In the genomic region with DNA sequence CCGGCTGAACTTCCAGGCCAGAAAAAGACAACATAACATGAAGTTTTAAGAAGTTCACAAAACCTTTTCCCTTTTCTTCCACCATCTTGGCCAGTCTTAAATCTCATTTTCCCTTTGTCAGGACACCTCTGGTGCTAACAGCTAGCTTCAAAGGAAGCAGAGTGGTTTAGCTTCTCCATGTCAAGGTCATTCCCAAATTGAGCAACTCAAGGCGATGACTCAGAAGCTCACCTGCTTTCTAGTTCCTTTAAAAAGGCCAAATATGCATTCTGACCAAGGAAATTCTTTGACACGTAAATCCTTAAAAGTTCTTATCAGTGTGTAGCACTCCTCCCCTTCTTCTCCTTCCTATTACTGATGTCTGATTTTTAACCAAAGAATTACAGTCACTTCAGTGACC, we compare ENCODE assay signal across 18 cellular contexts.
DNase-seq lines count a peak whose midpoint lies in the region; ATAC-seq, FAIRE-seq and TF ChIP-seq lines count a peak whose summit lies in the region.
"Had no signal": no experiment of that assay in that cellular context is flagged by ENCODE, and none has a peak within 500 bp of the region (broad histone marks: within the 10 kb centered on the region; RNA-seq: fewer than 3 reads in every experiment).

No MANE protein-coding gene starts in this region.

- dilution Hi-C loops in keratinocyte (cut with MboI; ENCODE audit: extremely low pct_ligation_motif_present, low sequenced_read_pairs): no loop called here

- peaks cover 17% of the 10 kb centered on the region for H3K4me1 Mint-ChIP-seq in GM23338
- H3K4me1 Mint-ChIP-seq: CD14-positive monocyte had no signal

- H3K9me1 ChIP-seq in keratinocyte (ENCODE audit: control insufficient read depth, extremely low read depth, insufficient read depth, low read length): no peaks in the 10 kb centered on the region

- H3K4me1 ChIP-seq in GM23338 (ENCODE audit: insufficient read depth) (peaks cover 5% of the 10 kb centered on the region), RWPE2 (ENCODE audit: insufficient read depth, poor library complexity, severe bottlenecking) (no peaks in the 10 kb centered on the region), keratinocyte (ENCODE audit: control insufficient read depth, extremely low read depth, insufficient read depth, low read length) (no peaks in the 10 kb centered on the region), psoas muscle (peaks cover 19% of the 10 kb centered on the region), right cardiac atrium (ENCODE audit: control insufficient read depth, insufficient read depth, low read length) (no peaks in the 10 kb centered on the region), tibial artery (peaks cover 0 to 4% (median 0%) of the 10 kb centered on the region in 4 donors)

- H3K36me3 Mint-ChIP-seq in GM23338 (ENCODE audit: low read depth): no peaks in the 10 kb centered on the region
- H3K36me3 Mint-ChIP-seq: CD14-positive monocyte had no signal

- peak; percentile 57 for FAIRE-seq in keratinocyte (lab: Jason Lieb, UNC)

- TF ChIP-seq CTCF in GM23338 (conservative IDR thresholded peaks at IDR 0.05; ENCODE audit: low read depth in 2 of 2): no peak
- TF ChIP-seq CTCF in RWPE2 (IDR thresholded peaks at IDR 0.05; ENCODE audit: poor library complexity, severe bottlenecking): no peak
- TF ChIP-seq CTCF in keratinocyte (optimal IDR thresholded peaks at IDR 0.05 in 1 of 3, IDR thresholded peaks at IDR 0.05 in 1 of 3, conservative IDR thresholded peaks at IDR 0.05 in 1 of 3; ENCODE audit: extremely low read depth in 1 of 3, insufficient read depth in 2 of 3, low read length in 3 of 3): no peak
- TF ChIP-seq CTCF in psoas muscle (IDR thresholded peaks at IDR 0.05): no peak
- no peak for TF ChIP-seq CTCF in tibial artery (IDR thresholded peaks at IDR 0.05)

- peaks cover 2% of the 10 kb centered on the region for H3K27me3 Mint-ChIP-seq in GM23338 (ENCODE audit: insufficient read depth, low read depth, poor library complexity)

- intact Hi-C loops in psoas muscle (cut with DNase I) (loop anchor here in 1 of 2 donors (5.0 kb wide), 1 partner anchor 122 kb away; no protein-coding TSS in a partner anchor), right cardiac atrium (cut with DNase I) (no loop called here), tibial artery (cut with DNase I; ENCODE audit: low total_unique reads) (no loop called here)

- no peaks in the 10 kb centered on the region for H3K79me2 ChIP-seq in GM23338 (replicated peaks; ENCODE audit: insufficient read depth)
- no peaks in the 10 kb centered on the region for H3K79me2 ChIP-seq in keratinocyte (ENCODE audit: control insufficient read depth, insufficient read depth, low read length)

- no peak overlapping the region for H3K4me3 ChIP-seq in GM23338
- H3K4me3 ChIP-seq in RWPE2 (ENCODE audit: severe bottlenecking): no peak overlapping the region
- H3K4me3 ChIP-seq in keratinocyte (ENCODE audit: control insufficient read depth in 2 of 3, extremely low read depth in 1 of 3, insufficient read depth in 2 of 3, low read depth in 1 of 3, low read length in 3 of 3): no peak overlapping the region
- no peak overlapping the region for H3K4me3 ChIP-seq in psoas muscle
- H3K4me3 ChIP-seq in right cardiac atrium (ENCODE audit: low read length): no peak overlapping the region
- H3K4me3 ChIP-seq in tibial artery: no peak overlapping the region

- DNase-seq in GM23338 (ENCODE audit: low spot score): peak; percentile 17
- no peak for DNase-seq in RWPE2 (ENCODE audit: low spot score)
- no peak for DNase-seq in keratinocyte (ENCODE audit: low read depth, low spot score)
- no peak for DNase-seq in psoas muscle
- DNase-seq in right cardiac atrium: no peak
- no peak for DNase-seq in anterior cingulate cortex (lab: John Stamatoyannopoulos, UW)
- no peak for DNase-seq in tibial artery
- DNase-seq: ACHN, AML-193, DMS153, NCI-H1048, NCI-H2081 treated with DMSO at 0.1 percent for 48 hours, Right ventricle myocardium superior, SK-N-SH had no signal

- H4K20me1 ChIP-seq in GM23338 (replicated peaks; ENCODE audit: insufficient read depth) (no peaks in the 10 kb centered on the region), keratinocyte (ENCODE audit: control insufficient read depth, extremely low read depth, insufficient read depth, low read length) (no peaks in the 10 kb centered on the region)

- H3K27me3 ChIP-seq in GM23338 (ENCODE audit: insufficient read depth) (no peaks in the 10 kb centered on the region), RWPE2 (ENCODE audit: insufficient read depth, poor library complexity, severe bottlenecking) (no peaks in the 10 kb centered on the region), keratinocyte (ENCODE audit: control insufficient read depth, extremely low read depth, insufficient read depth, low read length) (no peaks in the 10 kb centered on the region), psoas muscle (ENCODE audit: insufficient read depth in 3 of 3, low read length in 2 of 3) (no peaks in the 10 kb centered on the region), right cardiac atrium (ENCODE audit: control insufficient read depth, insufficient read depth) (no peaks in the 10 kb centered on the region), tibial artery (no peaks in the 10 kb centered on the region)

- H3F3A ChIP-seq in GM23338 (replicated peaks; ENCODE audit: low read depth): no peaks in the 10 kb centered on the region

- ATAC-seq in GM23338 (no peak), RWPE2 (ENCODE audit: low read depth) (0 out of 3 replicates have a peak, but pooled peaks have one; percentile 21), psoas muscle (peak; percentile 45 to 72 (median 54)), right cardiac atrium (no peak), HG02840 (IDR thresholded peaks at IDR 0.05; ENCODE audit: low FRiP score, unreplicated experiment) (no peak)
- ATAC-seq: Panc1 had no signal

- H3K36me3 ChIP-seq in GM23338 (ENCODE audit: insufficient read depth): no peaks in the 10 kb centered on the region
- no peaks in the 10 kb centered on the region for H3K36me3 ChIP-seq in RWPE2 (ENCODE audit: low read depth)
- H3K36me3 ChIP-seq in keratinocyte (ENCODE audit: control insufficient read depth in 2 of 2, extremely low read depth in 1 of 2, insufficient read depth in 2 of 2, low read length in 2 of 2): no peaks in the 10 kb centered on the region
- H3K36me3 ChIP-seq in psoas muscle (ENCODE audit: insufficient read depth in 1 of 2, low read depth in 1 of 2): no peaks in the 10 kb centered on the region
- H3K36me3 ChIP-seq in tibial artery: no peaks in the 10 kb centered on the region

- no peak overlapping the region for H3K4me3 Mint-ChIP-seq in GM23338
- H3K4me3 Mint-ChIP-seq: CD14-positive monocyte had no signal

- no peak overlapping the region for H3K27ac Mint-ChIP-seq in GM23338
- H3K27ac Mint-ChIP-seq: CD14-positive monocyte had no signal

- H3K9ac ChIP-seq in keratinocyte (ENCODE audit: control insufficient read depth, extremely low read depth, insufficient read depth, low read length): no peak overlapping the region
- H3K9ac ChIP-seq: KMS-11, SK-N-SH had no signal

- H3K27ac ChIP-seq in GM23338 (ENCODE audit: low read depth) (no peak overlapping the region), RWPE2 (ENCODE audit: poor library complexity, severe bottlenecking) (no peak overlapping the region), keratinocyte (ENCODE audit: control insufficient read depth, insufficient read depth, low read length) (no peak overlapping the region), psoas muscle (no peak overlapping the region), right cardiac atrium (ENCODE audit: low read length) (no peak overlapping the region), tibial artery (no peak overlapping the region)
- H3K27ac ChIP-seq: KMS-11 had no signal

- H3K9me3 ChIP-seq in RWPE2 (ENCODE audit: severe bottlenecking) (no peaks in the 10 kb centered on the region), keratinocyte (ENCODE audit: control insufficient read depth, low read depth, low read length) (peaks cover 2% of the 10 kb centered on the region), psoas muscle (no peaks in the 10 kb centered on the region), right cardiac atrium (ENCODE audit: control insufficient read depth, low read length) (no peaks in the 10 kb centered on the region), tibial artery (no peaks in the 10 kb centered on the region)
- H3K9me3 ChIP-seq: SK-N-SH had no signal

- 59 to 72% (median 60%) methylated on average over 3 of the region's 3 CpGs for WGBS in psoas muscle, 3 donors
- WGBS in right cardiac atrium: 55% methylated on average over 3 of the region's 3 CpGs

- H2AFZ ChIP-seq in GM23338: no peak overlapping the region
- H2AFZ ChIP-seq in keratinocyte (ENCODE audit: control insufficient read depth, low read length): no peak overlapping the region

- H3K9me3 Mint-ChIP-seq in GM23338: peaks cover 4% of the 10 kb centered on the region; the same call in 1 of the 3 replicates

- no peaks in the 10 kb centered on the region for H3K9me2 ChIP-seq in GM23338 (ENCODE audit: insufficient read depth)
- H3K9me2 ChIP-seq: SK-N-SH had no signal

- H3K4me2 ChIP-seq in GM23338 (no peak overlapping the region), keratinocyte (ENCODE audit: control insufficient read depth, extremely low read depth, insufficient read depth, low read depth, low read length) (no peak overlapping the region)
- H3K4me2 ChIP-seq: KMS-11, SK-N-SH had no signal

Comparison
In these comparisons a context has a peak if more than half of its experiments do, and no peak if none do; other contexts are left out.
1. ATAC-seq: peak in RWPE2 (single experiment) and psoas muscle (4 of 4); none in GM23338 (single experiment), right cardiac atrium (0 of 2) and HG02840 (single experiment).